ENCODE assay signal across 28 cellular contexts in the genomic region with DNA sequence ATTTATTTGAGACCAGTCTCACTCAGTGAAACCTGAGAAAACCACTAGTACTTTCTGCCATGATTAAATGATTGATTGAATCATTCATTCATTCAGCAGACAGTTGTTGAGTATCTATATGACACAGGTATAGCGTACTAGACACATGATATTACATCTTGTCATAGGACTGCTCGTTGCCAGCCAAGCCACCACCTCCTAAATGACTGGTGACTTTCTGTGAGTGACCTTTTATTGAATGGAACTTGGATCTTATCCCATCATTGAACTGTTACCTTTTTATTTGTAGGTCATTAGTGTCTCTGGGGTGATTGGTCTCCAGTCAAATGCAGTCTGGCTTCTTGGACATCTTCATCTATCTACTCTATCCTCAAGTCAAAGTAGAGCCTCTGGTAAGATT.
"Had no signal": no experiment of that assay in that cellular context is flagged by ENCODE, and none has a peak within 500 bp of the region (broad histone marks: within the 10 kb centered on the region; RNA-seq: fewer than 3 reads in every experiment).

No MANE protein-coding gene starts in this region.

- H3K27me3 Mint-ChIP-seq: naive thymus-derived CD4-positive, alpha-beta T cell; progenitor cell of endocrine pancreas; stimulated activated memory B cell treated with anti-CD40 and anti-IgM and Interleukin-4, amounts not matched to agents 10 μg/mL and 1 μg/mL and 100 μg/mL, for 72 hours; stimulated activated naive CD8-positive, alpha-beta T cell treated with anti-CD3 and anti-CD28 coated beads, Interleukin-15, amount 100 ng/mL, for 72 hours; type B pancreatic cell had no signal

- H3K27ac Mint-ChIP-seq: naive thymus-derived CD4-positive, alpha-beta T cell; natural killer cell; nephron; neural progenitor cell; progenitor cell of endocrine pancreas; stimulated activated memory B cell treated with anti-CD40 and anti-IgM and Interleukin-4, amounts not matched to agents 10 μg/mL and 1 μg/mL and 100 μg/mL, for 72 hours; stimulated activated naive CD8-positive, alpha-beta T cell treated with anti-CD3 and anti-CD28 coated beads, Interleukin-15, amount 100 ng/mL, for 72 hours; type B pancreatic cell had no signal

- H3K9me3 ChIP-seq: ovary, psoas muscle, spleen, suprapubic skin, testis, tibial artery, transverse colon, upper lobe of right lung, uterus had no signal

- H3K4me3 Mint-ChIP-seq: naive thymus-derived CD4-positive, alpha-beta T cell; natural killer cell; nephron; neural progenitor cell; stimulated activated memory B cell treated with anti-CD40 and anti-IgM and Interleukin-4, amounts not matched to agents 10 μg/mL and 1 μg/mL and 100 μg/mL, for 72 hours; stimulated activated naive CD8-positive, alpha-beta T cell treated with anti-CD3 and anti-CD28 coated beads, Interleukin-15, amount 100 ng/mL, for 72 hours; type B pancreatic cell had no signal

- ATAC-seq: naive thymus-derived CD4-positive, alpha-beta T cell; natural killer cell; psoas muscle; right cardiac atrium; sciatic nerve; stimulated activated memory B cell treated with anti-CD40 and anti-IgM and Interleukin-4, amounts not matched to agents 10 μg/mL and 1 μg/mL and 100 μg/mL, for 72 hours; stimulated activated naive CD8-positive, alpha-beta T cell treated with anti-CD3 and anti-CD28 coated beads, Interleukin-15, amount 100 ng/mL, for 72 hours; upper lobe of right lung had no signal

- DNase-seq: naive thymus-derived CD4-positive, alpha-beta T cell; natural killer cell; occipital lobe; ovary; posterior cingulate gyrus; psoas muscle; right cardiac atrium; spleen; stimulated activated CD4-positive, alpha-beta T cell treated with anti-CD3 and anti-CD28 coated beads, Interleukin-12 subunit alpha, Interleukin-12 subunit beta, amount 100 ng/mL, for 4 hours; stimulated activated CD4-positive, alpha-beta T cell treated with anti-CD3 and anti-CD28 coated beads, Interleukin-1b, Interleukin-23, amount 100 ng/mL, for 48 hours; stimulated activated CD4-positive, alpha-beta T cell treated with anti-CD3 and anti-CD28 coated beads, Interleukin-4, amount 100 ng/mL, for 1 hour; stimulated activated CD4-positive, alpha-beta T cell treated with anti-CD3 and anti-CD28 coated beads, Interleukin-4, amount 100 ng/mL, for 4 hours; stimulated activated CD8-positive, alpha-beta memory T cell treated with anti-CD3 and anti-CD28 coated beads, Interleukin-4, amount 100 ng/mL, for 48 hours; stimulated activated naive CD4-positive, alpha-beta T cell; stimulated activated naive CD8-positive, alpha-beta T cell treated with anti-CD3 and anti-CD28 coated beads, Interleukin-15, amount 100 ng/mL, for 72 hours; substantia nigra; testis; tibial artery; transverse colon; upper lobe of right lung; uterus had no signal

- H3K4me1 Mint-ChIP-seq: naive thymus-derived CD4-positive, alpha-beta T cell; natural killer cell; stimulated activated memory B cell treated with anti-CD40 and anti-IgM and Interleukin-4, amounts not matched to agents 10 μg/mL and 1 μg/mL and 100 μg/mL, for 72 hours; stimulated activated naive CD8-positive, alpha-beta T cell treated with anti-CD3 and anti-CD28 coated beads, Interleukin-15, amount 100 ng/mL, for 72 hours had no signal

- H3K9me3 Mint-ChIP-seq: naive thymus-derived CD4-positive, alpha-beta T cell; natural killer cell; nephron; neural progenitor cell; stimulated activated memory B cell treated with anti-CD40 and anti-IgM and Interleukin-4, amounts not matched to agents 10 μg/mL and 1 μg/mL and 100 μg/mL, for 72 hours; stimulated activated naive CD8-positive, alpha-beta T cell treated with anti-CD3 and anti-CD28 coated beads, Interleukin-15, amount 100 ng/mL, for 72 hours; type B pancreatic cell had no signal
